In the genomic region with DNA sequence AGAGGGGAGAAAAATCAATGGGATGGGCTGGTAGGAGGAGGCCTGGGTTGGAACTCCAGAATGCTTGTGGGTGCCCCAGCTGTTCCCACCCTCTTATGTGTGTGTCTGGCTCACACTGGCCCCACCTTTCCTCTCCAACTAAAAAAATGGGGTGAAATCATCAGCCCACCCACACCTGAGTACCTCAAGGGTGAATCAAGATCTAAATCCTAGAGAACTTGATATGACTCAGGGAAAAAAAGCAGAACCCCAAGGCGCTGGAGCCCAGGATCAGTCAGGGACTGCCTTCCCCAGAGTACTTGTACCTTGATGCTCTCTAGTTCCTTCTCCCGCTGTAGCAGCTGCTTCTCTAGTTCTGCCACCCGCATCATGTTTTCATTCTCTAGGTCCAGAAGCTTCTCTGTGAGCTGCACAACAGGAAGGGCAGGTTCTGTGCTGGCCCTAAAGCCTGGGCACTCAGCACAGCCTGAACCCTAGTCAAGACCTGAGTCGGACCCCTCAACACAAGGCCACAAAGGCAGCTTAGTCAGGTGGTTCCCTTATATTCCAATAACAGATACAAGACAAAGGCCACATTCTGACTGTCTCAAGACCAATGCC, we compare ENCODE assay signal across 14 cellular contexts.
DNase-seq lines count a peak whose midpoint lies in the region; ATAC-seq and TF ChIP-seq lines count a peak whose summit lies in the region.
"Had no signal": no experiment of that assay in that cellular context is flagged by ENCODE, and none has a peak within 500 bp of the region (broad histone marks: within the 10 kb centered on the region; RNA-seq: fewer than 3 reads in every experiment).

No MANE protein-coding gene starts in this region.

- H3K4me1 Mint-ChIP-seq in stimulated activated naive CD8-positive, alpha-beta T cell treated with anti-CD3 and anti-CD28 coated beads, Interleukin-15, Interleukin-2, amounts not matched to agents 100 ng/mL and 50 ng/mL, for 24 hours (ENCODE audit: low read depth) = peaks cover 9% of the 10 kb centered on the region
- H3K4me1 Mint-ChIP-seq in central memory CD8-positive, alpha-beta T cell = peaks cover 29% of the 10 kb centered on the region
- peaks cover 34% of the 10 kb centered on the region for H3K4me1 Mint-ChIP-seq in nephron progenitor cell

- TF ChIP-seq CTCF in nephron progenitor cell (IDR thresholded peaks at IDR 0.05) = no peak

- peaks cover 58% of the 10 kb centered on the region for H3K36me3 Mint-ChIP-seq in stimulated activated naive CD8-positive, alpha-beta T cell treated with anti-CD3 and anti-CD28 coated beads, Interleukin-15, Interleukin-2, amounts not matched to agents 100 ng/mL and 50 ng/mL, for 24 hours (ENCODE audit: low read depth)
- peaks cover 19% of the 10 kb centered on the region for H3K36me3 Mint-ChIP-seq in central memory CD8-positive, alpha-beta T cell (ENCODE audit: insufficient read depth)
- peaks cover 46% of the 10 kb centered on the region for H3K36me3 Mint-ChIP-seq in nephron progenitor cell (ENCODE audit: low read depth)

- no peaks in the 10 kb centered on the region for H3K9me3 Mint-ChIP-seq in stimulated activated naive CD8-positive, alpha-beta T cell treated with anti-CD3 and anti-CD28 coated beads, Interleukin-15, Interleukin-2, amounts not matched to agents 100 ng/mL and 50 ng/mL, for 24 hours
- no peaks in the 10 kb centered on the region for H3K9me3 Mint-ChIP-seq in central memory CD8-positive, alpha-beta T cell
- H3K9me3 Mint-ChIP-seq in nephron progenitor cell = no peaks in the 10 kb centered on the region
- H3K9me3 Mint-ChIP-seq: CD8-positive, alpha-beta T cell had no signal

- H3K4me3 Mint-ChIP-seq in stimulated activated naive CD8-positive, alpha-beta T cell treated with anti-CD3 and anti-CD28 coated beads, Interleukin-15, Interleukin-2, amounts not matched to agents 100 ng/mL and 50 ng/mL, for 24 hours = no peak overlapping the region
- H3K4me3 Mint-ChIP-seq in central memory CD8-positive, alpha-beta T cell = no peak overlapping the region
- H3K4me3 Mint-ChIP-seq in nephron progenitor cell = no peak overlapping the region
- H3K4me3 Mint-ChIP-seq: CD8-positive, alpha-beta T cell had no signal

- H3K27me3 Mint-ChIP-seq in stimulated activated naive CD8-positive, alpha-beta T cell treated with anti-CD3 and anti-CD28 coated beads, Interleukin-15, Interleukin-2, amounts not matched to agents 100 ng/mL and 50 ng/mL, for 24 hours = no peaks in the 10 kb centered on the region
- no peaks in the 10 kb centered on the region for H3K27me3 Mint-ChIP-seq in central memory CD8-positive, alpha-beta T cell
- H3K27me3 Mint-ChIP-seq in nephron progenitor cell (ENCODE audit: low read depth, poor library complexity) = peaks cover 2% of the 10 kb centered on the region

- ATAC-seq in stimulated activated naive CD8-positive, alpha-beta T cell treated with anti-CD3 and anti-CD28 coated beads, Interleukin-15, Interleukin-2, amounts not matched to agents 100 U/mL and 50 U/mL, for 24 hours = no peak
- no peak for ATAC-seq in central memory CD8-positive, alpha-beta T cell (replicated peaks; ENCODE audit: extremely low read depth, poor library complexity, severe bottlenecking)
- ATAC-seq: CD8-positive, alpha-beta T cell; PC-3 had no signal

- DNase-seq in stimulated activated naive CD8-positive, alpha-beta T cell treated with anti-CD3 and anti-CD28 coated beads, Interleukin-15, Interleukin-2, amounts not matched to agents 100 U/mL and 50 U/mL, for 24 hours = no peak
- no peak for DNase-seq in central memory CD8-positive, alpha-beta T cell (ENCODE audit: low spot score in 2 of 2)
- DNase-seq in nephron progenitor cell = no peak
- DNase-seq in activated CD4-positive, CD25-positive, alpha-beta regulatory T cell (lab: John Stamatoyannopoulos, UW) = no peak
- no peak for DNase-seq in hippocampal formation (lab: John Stamatoyannopoulos, UW)
- DNase-seq in central memory CD4-positive, alpha-beta T cell = no peak
- DNase-seq: AML-193; CD8-positive, alpha-beta T cell; NCI-H1092; NCI-H1694 treated with DMSO at 0.1 percent for 48 hours; NCI-H446 treated with DMSO at 0.1 percent for 48 hours; NCI-H748 treated with DMSO at 0.1 percent for 48 hours; PC-3 had no signal

- peak overlapping the region; percentile 20 for H3K27ac Mint-ChIP-seq in stimulated activated naive CD8-positive, alpha-beta T cell treated with anti-CD3 and anti-CD28 coated beads, Interleukin-15, Interleukin-2, amounts not matched to agents 100 ng/mL and 50 ng/mL, for 24 hours
- H3K27ac Mint-ChIP-seq in central memory CD8-positive, alpha-beta T cell (ENCODE audit: low read depth) = peak overlapping the region; percentile 70
- peak overlapping the region; percentile 23 for H3K27ac Mint-ChIP-seq in nephron progenitor cell

Comparison
In these comparisons a context has a peak if more than half of its experiments do, and no peak if none do; other contexts are left out.
1. H3K27ac Mint-ChIP-seq: peak in every context shown above with its lines; median percentile 70 in central memory CD8-positive, alpha-beta T cell; 23 in nephron progenitor cell; 20 in stimulated activated naive CD8-positive, alpha-beta T cell treated with anti-CD3 and anti-CD28 coated beads, Interleukin-15, Interleukin-2, amounts not matched to agents 100 ng/mL and 50 ng/mL, for 24 hours.